8 cellular contexts compared by ENCODE assay signal in the genomic region with DNA sequence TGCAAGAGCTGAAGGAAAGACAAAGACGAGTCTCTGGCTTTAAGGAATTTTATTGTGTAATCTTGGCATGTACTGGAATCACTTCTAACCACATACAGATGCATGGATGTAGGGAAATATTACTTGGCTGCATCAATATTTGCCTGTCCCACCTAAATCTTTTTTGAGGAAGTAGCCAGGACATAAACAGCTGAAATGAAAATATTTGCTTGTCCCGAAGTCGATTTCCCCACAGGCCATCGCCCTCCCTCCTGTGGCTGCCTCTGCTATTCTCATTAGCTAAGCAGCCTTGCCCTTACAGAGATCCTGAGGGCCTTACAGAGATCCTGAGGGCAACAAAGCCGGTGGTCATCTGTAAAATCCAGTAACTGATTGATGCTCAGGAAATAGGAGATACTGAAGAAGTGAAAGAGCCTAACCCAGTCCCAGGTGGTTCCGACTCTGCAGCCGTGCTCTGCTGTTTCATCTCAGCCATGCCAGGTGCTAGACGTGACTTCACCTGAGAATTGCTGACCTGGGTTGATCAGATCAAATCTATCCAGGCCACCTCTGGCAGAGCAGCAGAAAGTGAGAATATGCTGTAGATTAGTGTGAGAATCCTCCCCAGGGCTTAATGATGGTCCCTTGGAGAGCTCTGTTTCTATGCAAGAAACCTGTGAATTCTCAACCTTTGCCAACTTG. TPM values are rescaled to one million over a fixed set of nuclear protein-coding genes. Genes with fewer than 3 reads are reported as not detected.
DNase-seq lines count a peak whose midpoint lies in the region; ATAC-seq and TF ChIP-seq lines count a peak whose summit lies in the region.

No MANE protein-coding gene starts in this region.

- no TSS peak for BruUV-seq in Caco-2 (replicated peaks; lab: Mats Ljungman, UMichigan)

- intact Hi-C loops in Caco-2 (cut with micrococcal nuclease; ENCODE audit: unreplicated experiment), result no loop called here

- H3K18ac ChIP-seq in trophoblast cell (ENCODE audit: low read length), result no peak overlapping the region

- H2BK120ac ChIP-seq in trophoblast cell (ENCODE audit: insufficient read depth, low read length, poor library complexity), result no peak overlapping the region

- H3K4me3 Mint-ChIP-seq in Caco-2 (ENCODE audit: unreplicated experiment), result no peak overlapping the region

- no peak overlapping the region for H4K8ac ChIP-seq in trophoblast cell (ENCODE audit: low read depth, low read length)

- peak; percentile 23 for ATAC-seq in DND-41 (ENCODE audit: insufficient read depth, low read depth)

- DNase-seq in DND-41 (no peak), RPMI8226 (peak; percentile 74), trophoblast cell (peak; percentile 75 to 78), GDM1 (lab: John Stamatoyannopoulos, UW) (no peak), Caco-2 (no peak), NCI-H2227 treated with DMSO at 0.1 percent for 48 hours (lab: John Stamatoyannopoulos, UW) (no peak), amygdala (lab: John Stamatoyannopoulos, UW) (no peak)
- DNase-seq in effector CD4-positive, alpha-beta T cell, result peak; percentile 34

- no peaks in the 10 kb centered on the region for H3K79me2 ChIP-seq in DND-41 (ENCODE audit: insufficient read depth, low read length)
- no peaks in the 10 kb centered on the region for H3K79me2 ChIP-seq in trophoblast cell (ENCODE audit: control insufficient read depth, insufficient read depth, low read length, poor library complexity)

- no peak overlapping the region for H3K27ac ChIP-seq in DND-41 (ENCODE audit: low read length)
- no peak overlapping the region for H3K27ac ChIP-seq in trophoblast cell (ENCODE audit: low read depth, low read length)

- no peaks in the 10 kb centered on the region for H3K4me1 Mint-ChIP-seq in Caco-2 (ENCODE audit: low read depth, unreplicated experiment)

- no peaks in the 10 kb centered on the region for H3K79me1 ChIP-seq in trophoblast cell (ENCODE audit: low read length)

- no peak overlapping the region for H4K91ac ChIP-seq in trophoblast cell (ENCODE audit: low read depth, low read length)

- H2BK12ac ChIP-seq in trophoblast cell (ENCODE audit: low read length), result no peak overlapping the region

- POLR2A ChIA-PET in Caco-2 (lab: Charles Lee), result no interaction called here

- H3K4me2 ChIP-seq in DND-41 (ENCODE audit: insufficient read depth, low read length) (no peak overlapping the region), trophoblast cell (ENCODE audit: low read length) (no peak overlapping the region)

- CTCF ChIA-PET in Caco-2 (lab: Charles Lee), result no interaction called here

- H3K9me3 ChIP-seq in DND-41 (ENCODE audit: insufficient read depth, low read length, severe bottlenecking) (peaks cover 8% of the 10 kb centered on the region), trophoblast cell (ENCODE audit: insufficient read depth, low read depth, low read length) (no peaks in the 10 kb centered on the region), Caco-2 (no peaks in the 10 kb centered on the region)

- no peak overlapping the region for H2AFZ ChIP-seq in DND-41 (ENCODE audit: low read depth, low read length)
- no peak overlapping the region for H2AFZ ChIP-seq in trophoblast cell (ENCODE audit: insufficient read depth, low read length, poor library complexity)

- no peak overlapping the region for H3K23ac ChIP-seq in trophoblast cell (ENCODE audit: low read length)

- no peak for TF ChIP-seq CTCF in DND-41 (IDR thresholded peaks at IDR 0.05; ENCODE audit: borderline replicate concordance, extremely low read depth, low read length, poor library complexity, severe bottlenecking)
- no peak for TF ChIP-seq CTCF in Caco-2 (IDR thresholded peaks at IDR 0.05; ENCODE audit: insufficient read depth in 1 of 2, low read depth in 1 of 2, low read length in 1 of 2, severe bottlenecking in 1 of 2, unreplicated experiment in 1 of 2)

- H2BK5ac ChIP-seq in trophoblast cell (ENCODE audit: low read depth, low read length, poor library complexity), result no peak overlapping the region

- H3K27me3 Mint-ChIP-seq in Caco-2 (ENCODE audit: insufficient read depth, unreplicated experiment), result no peaks in the 10 kb centered on the region

- peaks cover 36% of the 10 kb centered on the region for H3K27me3 ChIP-seq in DND-41 (ENCODE audit: insufficient read depth, low read length, poor library complexity)
- no peaks in the 10 kb centered on the region for H3K27me3 ChIP-seq in trophoblast cell (ENCODE audit: insufficient read depth, low read length)
- H3K27me3 ChIP-seq in Caco-2 (replicated peaks; ENCODE audit: control insufficient read depth, insufficient read depth, low read length), result no peaks in the 10 kb centered on the region

- peaks cover 11% of the 10 kb centered on the region for H3K4me1 ChIP-seq in DND-41 (ENCODE audit: insufficient read depth, low read length)
- no peaks in the 10 kb centered on the region for H3K4me1 ChIP-seq in trophoblast cell (ENCODE audit: control insufficient read depth in 1 of 2, insufficient read depth in 2 of 2, low read length in 2 of 2)
- no peaks in the 10 kb centered on the region for H3K4me1 ChIP-seq in Caco-2

- WGBS in trophoblast cell (ENCODE audit: extremely low coverage, insufficient coverage, insufficient read length), result no CpG with 5 or more reads among the region's 8 CpGs

- H3K27ac Mint-ChIP-seq in Caco-2 (ENCODE audit: unreplicated experiment), result no peak overlapping the region

- H4K20me1 ChIP-seq in DND-41 (ENCODE audit: insufficient read depth, low read length), result peaks cover 21% of the 10 kb centered on the region; the same call in 1 of the 2 replicates

- H3K36me3 Mint-ChIP-seq in Caco-2 (ENCODE audit: insufficient read depth, unreplicated experiment), result no peaks in the 10 kb centered on the region

- H4K12ac ChIP-seq in trophoblast cell (ENCODE audit: low read depth, low read length), result no peak overlapping the region

- H3K9ac ChIP-seq in DND-41 (ENCODE audit: low read depth, low read length) (no peak overlapping the region), trophoblast cell (ENCODE audit: low read length) (no peak overlapping the region)

- no peak overlapping the region for H2AK5ac ChIP-seq in trophoblast cell (ENCODE audit: low read length)

- peaks cover 25% of the 10 kb centered on the region for H3K9me3 Mint-ChIP-seq in Caco-2 (ENCODE audit: unreplicated experiment)

- H3K36me3 ChIP-seq in DND-41 (ENCODE audit: insufficient read depth, low read length) (no peaks in the 10 kb centered on the region), trophoblast cell (ENCODE audit: control insufficient read depth in 1 of 2, insufficient read depth in 2 of 2, low read length in 2 of 2) (no peaks in the 10 kb centered on the region), Caco-2 (ENCODE audit: control insufficient read depth, insufficient read depth, low read length) (no peaks in the 10 kb centered on the region)

- H3K4me3 ChIP-seq in DND-41 (ENCODE audit: low read depth in 1 of 2, low read length in 2 of 2) (no peak overlapping the region), trophoblast cell (ENCODE audit: low read depth, low read length) (no peak overlapping the region), Caco-2 (ENCODE audit: low read depth, low read length) (no peak overlapping the region)

- H3K4ac ChIP-seq in trophoblast cell (ENCODE audit: low read depth, low read length), result no peak overlapping the region

- H3K14ac ChIP-seq in trophoblast cell (ENCODE audit: low read length), result no peak overlapping the region

RNA-seq across cellular contexts. Expression of a gene that starts 25.5 kb away (rescaled TPM):
- 3.4 and 3.6 TPM in 2 replicates for polyA plus RNA-seq in trophoblast cell (2013)
- 2.7 and 3.5 TPM in 2 replicates for total RNA-seq in Caco-2 (2022)

Comparison
In these comparisons a context has a peak if more than half of its experiments do, and no peak if none do; other contexts are left out.
1. DNase-seq: peak in RPMI8226 (single experiment), effector CD4-positive, alpha-beta T cell (single experiment) and trophoblast cell (2 of 2); none in DND-41 (single experiment), GDM1 (single experiment), Caco-2 (0 of 2), NCI-H2227 treated with DMSO at 0.1 percent for 48 hours (single experiment) and amygdala (0 of 56).